7 cellular contexts compared by ENCODE assay signal in the genomic region with DNA sequence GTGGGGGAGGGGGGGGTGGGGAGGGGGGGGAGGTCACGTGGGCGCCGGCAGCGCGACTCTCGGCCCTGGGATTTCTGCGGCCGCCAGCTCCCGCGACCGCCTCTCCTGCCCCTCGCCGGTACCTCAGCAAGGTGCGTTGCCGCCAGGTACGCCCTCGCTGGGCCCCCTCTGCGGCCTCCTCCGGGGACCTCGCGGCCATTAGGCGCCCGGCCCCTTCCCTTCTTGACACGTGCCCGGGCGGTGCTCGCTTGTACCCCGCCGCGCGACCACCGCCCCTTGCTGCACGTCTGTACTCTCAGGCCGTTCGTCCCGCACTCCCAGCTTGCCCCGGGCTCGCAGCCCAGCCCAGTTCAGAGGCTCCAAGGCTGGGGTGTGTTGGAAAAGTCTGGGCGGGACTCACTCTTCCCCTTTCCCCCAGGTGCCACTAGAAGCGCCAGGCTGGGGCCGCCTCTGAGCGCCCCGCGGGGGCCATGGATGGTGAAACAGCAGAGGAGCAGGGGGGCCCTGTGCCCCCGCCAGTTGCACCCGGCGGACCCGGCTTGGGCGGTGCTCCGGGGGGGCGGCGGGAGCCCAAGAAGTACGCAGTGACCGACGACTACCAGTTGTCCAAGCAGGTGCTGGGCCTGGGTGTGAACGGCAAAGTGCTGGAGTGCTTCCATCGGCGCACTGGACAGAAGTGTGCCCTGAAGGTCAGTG. TPM values are rescaled to one million over a fixed set of nuclear protein-coding genes. Genes with fewer than 3 reads are reported as not detected.
DNase-seq lines count a peak whose midpoint lies in the region; ATAC-seq, FAIRE-seq and TF ChIP-seq lines count a peak whose summit lies in the region.

A gene (plus strand): TSS at position 56 of the 696 bp plus-strand sequence. CDS start 415 bp downstream, at position 471.

- no peak for TF ChIP-seq POLR2A in GM12891 (IDR thresholded peaks at IDR 0.05; ENCODE audit: low read depth, low read length)

- DNase-seq in GM12891 (ENCODE audit: insufficient read length, low spot score) (no peak), MG63 (no peak), cardiac septum (ENCODE audit: low spot score) (no peak), renal cortical epithelial cell (ENCODE audit: low read depth) (no peak), DMS153 (lab: John Stamatoyannopoulos, UW) (no peak)
- DNase-seq in activated naive CD4-positive, alpha-beta T cell treated with Interleukin-2 at 50 U/mL for 16 hours = peak; percentile 49

- no peaks in the 10 kb centered on the region for H3K27me3 ChIP-seq in MG63

- intact Hi-C loops in cardiac septum (cut with DNase I) = loop anchor here (5.0 kb wide), 1 partner anchor 770 kb away; a partner anchor contains a TSS

- FAIRE-seq in GM12891 (lab: Jason Lieb, UNC) = peak; percentile 40

- no peaks in the 10 kb centered on the region for H3K9me3 ChIP-seq in MG63

- peak within 1 kb of the TSS; percentile 72 for H3K4me3 ChIP-seq in MG63

- ATAC-seq in GM21786 (IDR thresholded peaks at IDR 0.05; ENCODE audit: unreplicated experiment) = peak; percentile 7

- no peaks in the 10 kb centered on the region for H3K36me3 ChIP-seq in MG63

TF ChIP-seq in GM12891, 5 proteins besides CTCF, POLR2A, EP300 and RAD21:
- TF ChIP-seq SPI1 (IDR thresholded peaks at IDR 0.05; ENCODE audit: low read depth, low read length) (no peak), TAF1 (IDR thresholded peaks at IDR 0.05; ENCODE audit: low read depth, low read length) (no peak), PAX5 (IDR thresholded peaks at IDR 0.05; ENCODE audit: insufficient read depth, low read length, severe bottlenecking) (no peak), POLR2AphosphoS5 (IDR thresholded peaks at IDR 0.05; ENCODE audit: low read depth, low read length) (no peak), POU2F2 (IDR thresholded peaks at IDR 0.05; ENCODE audit: low read depth, low read length) (no peak)

RNA-seq across cellular contexts. Expression of the gene that starts here (rescaled TPM):
- 10.0 TPM for polyA plus RNA-seq in GM12891 (2012; ENCODE audit: low read depth, missing spikeins)
- total RNA-seq in MG63 (2014; rRNA removed; shearing (Covaris generic); ENCODE audit: low replicate concordance) = 23.7 and 33.4 TPM in 2 replicates
- total RNA-seq in cardiac septum (266 TPM), renal cortical epithelial cell (51.7 and 72.4 TPM in 2 replicates)
